Comparison of ENCODE assay signal across 6 cellular contexts in the genomic region with DNA sequence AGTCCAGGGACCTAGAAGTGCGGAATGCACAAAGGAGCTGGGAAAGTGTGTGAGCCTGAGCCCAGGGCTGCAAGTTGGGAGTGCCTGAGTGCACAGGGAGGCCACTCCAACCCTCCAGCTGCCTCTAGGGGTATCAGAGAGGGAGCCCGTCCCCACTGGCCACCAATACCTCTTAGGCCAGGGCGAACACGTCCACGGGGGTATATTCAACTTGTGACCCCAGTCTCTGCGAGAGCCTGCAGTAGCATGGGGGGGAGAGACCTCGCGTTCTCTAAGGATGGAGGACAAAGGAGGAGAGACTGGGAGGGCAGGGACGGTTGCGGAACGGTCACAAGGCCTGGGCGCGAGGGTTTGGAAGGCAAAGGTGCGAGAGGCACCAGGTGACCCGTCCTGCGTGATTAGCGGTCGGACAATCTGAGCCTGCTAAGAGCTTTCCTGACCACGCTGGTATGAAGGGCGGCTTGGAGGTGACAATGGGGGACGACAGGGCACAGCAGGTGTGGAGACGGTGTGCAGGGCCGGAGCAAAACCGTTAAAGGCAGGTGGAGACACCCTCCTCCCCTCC. TPM values are rescaled to one million over a fixed set of nuclear protein-coding genes. Genes with fewer than 3 reads are reported as not detected.
DNase-seq lines count a peak whose midpoint lies in the region; ATAC-seq and TF ChIP-seq lines count a peak whose summit lies in the region.

No MANE protein-coding gene starts in this region.

- H3K27me3 ChIP-seq in GM06990 (replicated peaks; ENCODE audit: control insufficient read depth, insufficient read depth, low read length): no peaks in the 10 kb centered on the region

- peak; percentile 20 for ATAC-seq in WTC11
- peak; percentile 27 for ATAC-seq in left colon
- no peak for ATAC-seq in GM18517 (IDR thresholded peaks at IDR 0.05; ENCODE audit: unreplicated experiment)
- no peak for ATAC-seq in HG03025 (IDR thresholded peaks at IDR 0.05; ENCODE audit: low FRiP score, unreplicated experiment)

- POLR2A ChIA-PET in WTC11 (lab: Charles Lee): interaction anchor here (0.7 kb wide), 1 partner anchor 14 kb away, joined by 3 read pairs; the partner anchor contains the start of gene RPS28

- peaks cover 33% of the 10 kb centered on the region for H3K4me1 Mint-ChIP-seq in WTC11

- peak overlapping the region; percentile 86 for H3K4me3 Mint-ChIP-seq in WTC11

- no peak for TF ChIP-seq CTCF in GM06990 (IDR thresholded peaks at IDR 0.05; ENCODE audit: insufficient read depth, low read length, poor library complexity, severe bottlenecking)
- TF ChIP-seq CTCF in WTC11 (IDR thresholded peaks at IDR 0.05): no peak

- intact Hi-C loops in left colon (cut with DNase I, micrococcal nuclease): no loop called here

- H3K27me3 Mint-ChIP-seq in WTC11 (ENCODE audit: low read depth): no peaks in the 10 kb centered on the region

- peaks cover 18% of the 10 kb centered on the region for H3K36me3 ChIP-seq in GM06990 (ENCODE audit: control insufficient read depth, insufficient read depth, low read length)

- peak overlapping the region; percentile 62 for H3K4me3 ChIP-seq in GM06990 (replicated peaks; ENCODE audit: low read depth, low read length)

- H3K27ac Mint-ChIP-seq in WTC11: peak overlapping the region; percentile 91

- no peaks in the 10 kb centered on the region for H3K9me3 Mint-ChIP-seq in WTC11

- H3K36me3 Mint-ChIP-seq in WTC11: peaks cover 18% of the 10 kb centered on the region

- DNase-seq in GM06990 (ENCODE audit: extremely low read depth, insufficient read length) (no peak), WTC11 (ENCODE audit: low spot score) (peak; percentile 21), left colon (no peak), NCI-H2171 (lab: John Stamatoyannopoulos, UW) (no peak)

- CTCF ChIA-PET in WTC11 (lab: Charles Lee): interaction anchor here (0.8 to 1.3 kb wide), 4 partner anchors 9 to 272 kb away, joined by 3 to 4 read pairs (median 3); no protein-coding TSS in a partner anchor

TF ChIP-seq in WTC11, 78 proteins besides CTCF, POLR2A, EP300 and RAD21:
- no peak for TF ChIP-seq E2F1 (CRISPR knock-in tag; IDR thresholded peaks at IDR 0.05)
- TF ChIP-seq, protein P1, sequence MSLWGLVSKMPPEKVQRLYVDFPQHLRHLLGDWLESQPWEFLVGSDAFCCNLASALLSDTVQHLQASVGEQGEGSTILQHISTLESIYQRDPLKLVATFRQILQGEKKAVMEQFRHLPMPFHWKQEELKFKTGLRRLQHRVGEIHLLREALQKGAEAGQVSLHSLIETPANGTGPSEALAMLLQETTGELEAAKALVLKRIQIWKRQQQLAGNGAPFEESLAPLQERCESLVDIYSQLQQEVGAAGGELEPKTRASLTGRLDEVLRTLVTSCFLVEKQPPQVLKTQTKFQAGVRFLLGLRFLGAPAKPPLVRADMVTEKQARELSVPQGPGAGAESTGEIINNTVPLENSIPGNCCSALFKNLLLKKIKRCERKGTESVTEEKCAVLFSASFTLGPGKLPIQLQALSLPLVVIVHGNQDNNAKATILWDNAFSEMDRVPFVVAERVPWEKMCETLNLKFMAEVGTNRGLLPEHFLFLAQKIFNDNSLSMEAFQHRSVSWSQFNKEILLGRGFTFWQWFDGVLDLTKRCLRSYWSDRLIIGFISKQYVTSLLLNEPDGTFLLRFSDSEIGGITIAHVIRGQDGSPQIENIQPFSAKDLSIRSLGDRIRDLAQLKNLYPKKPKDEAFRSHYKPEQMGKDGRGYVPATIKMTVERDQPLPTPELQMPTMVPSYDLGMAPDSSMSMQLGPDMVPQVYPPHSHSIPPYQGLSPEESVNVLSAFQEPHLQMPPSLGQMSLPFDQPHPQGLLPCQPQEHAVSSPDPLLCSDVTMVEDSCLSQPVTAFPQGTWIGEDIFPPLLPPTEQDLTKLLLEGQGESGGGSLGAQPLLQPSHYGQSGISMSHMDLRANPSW (CRISPR knock-in tag; conservative IDR thresholded peaks at IDR 0.05; ENCODE audit: low read depth): no peak
- peak; percentile 3; the same call in 1 of the 2 replicates for TF ChIP-seq ZMAT4 (CRISPR knock-in tag; IDR thresholded peaks at IDR 0.05)
- TF ChIP-seq GRHL2 (CRISPR knock-in tag; IDR thresholded peaks at IDR 0.05; ENCODE audit: insufficient replicate concordance, severe bottlenecking): no peak
- no peak for TF ChIP-seq ZNF317 (CRISPR knock-in tag; IDR thresholded peaks at IDR 0.05; ENCODE audit: borderline replicate concordance, low read depth)
- TF ChIP-seq ZNF219 (CRISPR knock-in tag; IDR thresholded peaks at IDR 0.05; ENCODE audit: borderline replicate concordance): no peak
- TF ChIP-seq RORB (CRISPR knock-in tag; IDR thresholded peaks at IDR 0.05): 0 out of 2 replicates have a peak, but pooled peaks have one; percentile 35
- TF ChIP-seq FOXP4 (CRISPR knock-in tag; IDR thresholded peaks at IDR 0.05): no peak
TF ChIP-seq in WTC11: peak in this region for 2.

RNA-seq across cellular contexts. Expression of gene CD320, which starts 0.7 kb away (rescaled TPM):
- 107 to 121 TPM (median 114 TPM) in 3 replicates for total RNA-seq in WTC11 (2021)
- total RNA-seq in left colon: 10 to 100 TPM; 46.0 to 46.2 TPM

RNA-seq across cellular contexts. Expression of gene NDUFA7, which starts 13.7 kb away (rescaled TPM):
- total RNA-seq in WTC11 (2021): 76.4 to 101 TPM (median 91.9 TPM) in 3 replicates
- total RNA-seq in left colon: 10 to 100 TPM; 49.3 to 59.6 TPM

RNA-seq across cellular contexts. Expression of gene RPS28, which starts 13.8 kb away (rescaled TPM):
- 2,082 to 2,373 TPM (median 2,292 TPM) in 3 replicates for total RNA-seq in WTC11 (2021)
- 1,000 to 10,000 TPM; 1,489 to 1,517 TPM for total RNA-seq in left colon

RNA-seq across cellular contexts. Expression of gene KANK3, which starts 35.6 kb away (rescaled TPM):
- total RNA-seq in WTC11 (2021) (7.8 to 8.0 TPM (median 8.0 TPM) in 3 replicates), left colon (1 to 10 TPM; 2.4 to 2.6 TPM)

RNA-seq across cellular contexts. Expression of gene ANGPTL4, which starts 56.5 kb away (rescaled TPM):
- total RNA-seq in WTC11 (2021) (1.0 to 2.7 TPM (median 2.2 TPM) in 3 replicates), left colon (1 to 10 TPM; 3.2 TPM)

Comparison
In these comparisons a context has a peak if more than half of its experiments do, and no peak if none do; other contexts are left out.
1. ATAC-seq: peak in WTC11 (single experiment) and left colon (single experiment); none in GM18517 (single experiment) and HG03025 (single experiment).